Comparison of ENCODE assay signal across 1 cellular context in the genomic region with DNA sequence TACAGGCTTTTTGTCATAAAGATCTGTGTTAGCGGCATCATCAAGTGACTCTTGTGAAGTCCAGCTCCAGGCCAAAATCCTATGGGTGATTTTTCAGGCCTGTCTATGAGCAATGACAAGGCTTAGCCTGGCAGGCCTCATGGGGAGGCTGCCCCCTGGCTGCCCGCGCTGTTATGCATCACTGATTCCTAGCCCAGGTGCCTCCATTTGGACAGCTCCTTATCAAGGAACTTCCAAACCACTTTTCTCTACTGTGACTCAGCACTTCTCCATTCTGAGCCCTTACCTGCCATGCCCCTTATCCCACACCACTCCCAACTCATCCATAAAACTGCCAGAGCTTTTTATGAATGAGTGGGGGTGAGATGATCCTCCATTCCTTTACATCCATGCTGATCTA.
TF ChIP-seq lines count a peak whose summit lies in the region.

No MANE protein-coding gene starts in this region.

TF ChIP-seq in HepG2, 621 proteins besides CTCF, POLR2A, EP300 and RAD21 (continued from another document):
- TF ChIP-seq KDM3A (CRISPR knock-in tag; IDR thresholded peaks at IDR 0.05; ENCODE audit: low read depth) (no peak), MAFK (conservative IDR thresholded peaks at IDR 0.05 in 1 of 2, IDR thresholded peaks at IDR 0.05 in 1 of 2; ENCODE audit: low read length in 2 of 2) (0 out of 4 replicates have a peak, but pooled peaks have one; percentile 2 to 14), DNMT1 (CRISPR knock-in tag; IDR thresholded peaks at IDR 0.05) (no peak), SP2 (CRISPR knock-in tag; IDR thresholded peaks at IDR 0.05) (no peak), ZNF780A (CRISPR knock-in tag; IDR thresholded peaks at IDR 0.05) (no peak), CSRNP2 (CRISPR knock-in tag; conservative IDR thresholded peaks at IDR 0.05; ENCODE audit: low read depth) (no peak), ZNF75D (CRISPR knock-in tag; IDR thresholded peaks at IDR 0.05; ENCODE audit: borderline replicate concordance) (no peak), ZNF431 (CRISPR knock-in tag; IDR thresholded peaks at IDR 0.05; ENCODE audit: borderline replicate concordance, low read depth) (no peak), KLF11 (CRISPR knock-in tag; IDR thresholded peaks at IDR 0.05) (no peak), ZFYVE20 (CRISPR knock-in tag; IDR thresholded peaks at IDR 0.05; ENCODE audit: borderline replicate concordance, low read depth) (no peak), STAG1 (CRISPR knock-in tag; IDR thresholded peaks at IDR 0.05) (peak; percentile 83), MTA1 (CRISPR knock-in tag; IDR thresholded peaks at IDR 0.05; ENCODE audit: borderline replicate concordance) (no peak), ZNF501 (CRISPR knock-in tag; IDR thresholded peaks at IDR 0.05) (no peak), NFE2L2 (IDR thresholded peaks at IDR 0.05; ENCODE audit: low read length) (peak; percentile 72), ZIK1 (CRISPR knock-in tag; IDR thresholded peaks at IDR 0.05; ENCODE audit: borderline replicate concordance, low read depth) (no peak), NR1H2 (CRISPR knock-in tag; IDR thresholded peaks at IDR 0.05; ENCODE audit: borderline replicate concordance, low read depth) (no peak), GTF2F1 (IDR thresholded peaks at IDR 0.05; ENCODE audit: low read length) (no peak), ZSCAN20 (CRISPR knock-in tag; IDR thresholded peaks at IDR 0.05; ENCODE audit: borderline replicate concordance) (no peak), SMYD3 (CRISPR knock-in tag; IDR thresholded peaks at IDR 0.05) (no peak), SRY (CRISPR knock-in tag; IDR thresholded peaks at IDR 0.05) (no peak), ZNF605 (CRISPR knock-in tag; IDR thresholded peaks at IDR 0.05) (no peak), ZNF615 (CRISPR knock-in tag; IDR thresholded peaks at IDR 0.05; ENCODE audit: borderline replicate concordance) (no peak), MIER2 (CRISPR knock-in tag; IDR thresholded peaks at IDR 0.05) (peak; percentile 81)
- TF ChIP-seq, protein P1, sequence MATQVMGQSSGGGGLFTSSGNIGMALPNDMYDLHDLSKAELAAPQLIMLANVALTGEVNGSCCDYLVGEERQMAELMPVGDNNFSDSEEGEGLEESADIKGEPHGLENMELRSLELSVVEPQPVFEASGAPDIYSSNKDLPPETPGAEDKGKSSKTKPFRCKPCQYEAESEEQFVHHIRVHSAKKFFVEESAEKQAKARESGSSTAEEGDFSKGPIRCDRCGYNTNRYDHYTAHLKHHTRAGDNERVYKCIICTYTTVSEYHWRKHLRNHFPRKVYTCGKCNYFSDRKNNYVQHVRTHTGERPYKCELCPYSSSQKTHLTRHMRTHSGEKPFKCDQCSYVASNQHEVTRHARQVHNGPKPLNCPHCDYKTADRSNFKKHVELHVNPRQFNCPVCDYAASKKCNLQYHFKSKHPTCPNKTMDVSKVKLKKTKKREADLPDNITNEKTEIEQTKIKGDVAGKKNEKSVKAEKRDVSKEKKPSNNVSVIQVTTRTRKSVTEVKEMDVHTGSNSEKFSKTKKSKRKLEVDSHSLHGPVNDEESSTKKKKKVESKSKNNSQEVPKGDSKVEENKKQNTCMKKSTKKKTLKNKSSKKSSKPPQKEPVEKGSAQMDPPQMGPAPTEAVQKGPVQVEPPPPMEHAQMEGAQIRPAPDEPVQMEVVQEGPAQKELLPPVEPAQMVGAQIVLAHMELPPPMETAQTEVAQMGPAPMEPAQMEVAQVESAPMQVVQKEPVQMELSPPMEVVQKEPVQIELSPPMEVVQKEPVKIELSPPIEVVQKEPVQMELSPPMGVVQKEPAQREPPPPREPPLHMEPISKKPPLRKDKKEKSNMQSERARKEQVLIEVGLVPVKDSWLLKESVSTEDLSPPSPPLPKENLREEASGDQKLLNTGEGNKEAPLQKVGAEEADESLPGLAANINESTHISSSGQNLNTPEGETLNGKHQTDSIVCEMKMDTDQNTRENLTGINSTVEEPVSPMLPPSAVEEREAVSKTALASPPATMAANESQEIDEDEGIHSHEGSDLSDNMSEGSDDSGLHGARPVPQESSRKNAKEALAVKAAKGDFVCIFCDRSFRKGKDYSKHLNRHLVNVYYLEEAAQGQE (IDR thresholded peaks at IDR 0.05; ENCODE audit: borderline replicate concordance in 1 of 2, low read depth in 1 of 2, low read length in 2 of 2): peak; percentile 7 to 86
- TF ChIP-seq, protein P2, sequence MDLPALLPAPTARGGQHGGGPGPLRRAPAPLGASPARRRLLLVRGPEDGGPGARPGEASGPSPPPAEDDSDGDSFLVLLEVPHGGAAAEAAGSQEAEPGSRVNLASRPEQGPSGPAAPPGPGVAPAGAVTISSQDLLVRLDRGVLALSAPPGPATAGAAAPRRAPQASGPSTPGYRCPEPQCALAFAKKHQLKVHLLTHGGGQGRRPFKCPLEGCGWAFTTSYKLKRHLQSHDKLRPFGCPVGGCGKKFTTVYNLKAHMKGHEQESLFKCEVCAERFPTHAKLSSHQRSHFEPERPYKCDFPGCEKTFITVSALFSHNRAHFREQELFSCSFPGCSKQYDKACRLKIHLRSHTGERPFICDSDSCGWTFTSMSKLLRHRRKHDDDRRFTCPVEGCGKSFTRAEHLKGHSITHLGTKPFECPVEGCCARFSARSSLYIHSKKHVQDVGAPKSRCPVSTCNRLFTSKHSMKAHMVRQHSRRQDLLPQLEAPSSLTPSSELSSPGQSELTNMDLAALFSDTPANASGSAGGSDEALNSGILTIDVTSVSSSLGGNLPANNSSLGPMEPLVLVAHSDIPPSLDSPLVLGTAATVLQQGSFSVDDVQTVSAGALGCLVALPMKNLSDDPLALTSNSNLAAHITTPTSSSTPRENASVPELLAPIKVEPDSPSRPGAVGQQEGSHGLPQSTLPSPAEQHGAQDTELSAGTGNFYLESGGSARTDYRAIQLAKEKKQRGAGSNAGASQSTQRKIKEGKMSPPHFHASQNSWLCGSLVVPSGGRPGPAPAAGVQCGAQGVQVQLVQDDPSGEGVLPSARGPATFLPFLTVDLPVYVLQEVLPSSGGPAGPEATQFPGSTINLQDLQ (CRISPR knock-in tag; IDR thresholded peaks at IDR 0.05): no peak
